In the genomic region with DNA sequence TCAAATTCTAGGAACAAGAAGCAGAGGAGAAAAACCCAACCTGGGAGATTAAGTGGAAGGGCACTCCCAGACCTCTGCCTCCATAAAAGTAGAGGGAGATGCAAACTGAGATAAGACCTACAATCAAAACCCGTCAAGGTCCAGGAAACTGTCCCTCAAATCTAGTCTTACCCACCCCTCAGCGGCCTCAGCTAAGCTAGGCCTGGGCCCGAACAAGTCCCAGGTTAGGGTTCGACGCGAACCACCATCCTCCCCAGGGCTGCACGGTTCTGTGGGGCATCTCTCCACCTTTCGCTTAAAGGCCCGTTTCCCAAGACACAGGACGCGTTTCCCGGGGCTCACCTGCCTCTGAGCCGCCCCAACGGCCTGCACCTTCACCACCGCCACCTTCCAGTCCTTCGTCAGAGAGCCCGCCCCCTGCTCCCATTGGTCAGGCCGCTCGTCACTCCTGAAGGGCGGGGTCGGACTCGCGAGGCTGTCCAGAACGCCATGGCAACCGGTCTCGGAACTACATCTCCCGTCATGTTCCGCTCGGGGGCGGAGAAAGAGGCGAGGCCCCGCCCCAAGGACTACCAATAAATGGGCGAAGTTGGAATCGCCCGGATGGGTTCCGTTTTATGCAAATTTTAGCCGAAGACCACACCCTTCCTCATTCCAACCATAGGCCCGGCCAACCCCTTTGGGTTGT, we compare ENCODE assay signal across 8 cellular contexts. TPM values are rescaled to one million over a fixed set of nuclear protein-coding genes. Genes with fewer than 3 reads are reported as not detected.
DNase-seq lines count a peak whose midpoint lies in the region; ATAC-seq and TF ChIP-seq lines count a peak whose summit lies in the region.

A gene (minus strand): TSS at position 403 of the 688 bp plus-strand sequence. CDS start 10,190 bp downstream, outside the sequence.

- H3K9me3 ChIP-seq in left lung, result no peaks in the 10 kb centered on the region

- H3K27ac ChIP-seq in C4-2B, result peak within 1 kb of the TSS; percentile 81
- H3K27ac ChIP-seq in left lung, result peak within 1 kb of the TSS; percentile 91

- intact Hi-C loops in left lung (cut with DNase I), result loop anchor here in 1 of 2 donors (10.0 kb wide), 1 partner anchor 263 kb away; no protein-coding TSS in a partner anchor

- H3K27me3 ChIP-seq in left lung, result peaks cover 0 to 11% of the 10 kb centered on the region in 2 donors

- TF ChIP-seq CTCF in C4-2B (conservative IDR thresholded peaks at IDR 0.05) (no peak), left lung (IDR thresholded peaks at IDR 0.05) (no peak)

- DNase-seq in NCI-H774 (lab: John Stamatoyannopoulos, UW) (peak; percentile 98), dermis blood vessel endothelial cell (peak; percentile 100), left lung (peak; percentile 100)
- DNase-seq in activated CD4-positive, alpha-beta T cell treated with anti-CD3 and anti-CD28 coated beads, Interleukin-2, amount 50 U/mL, for 4 hours, result peak; percentile 100
- peak; percentile 99 for DNase-seq in stimulated activated CD4-positive, alpha-beta T cell treated with anti-CD3 and anti-CD28 coated beads, Interleukin-2, amount 100 ng/mL, for 48 hours

- ATAC-seq in GM19395 (IDR thresholded peaks at IDR 0.05; ENCODE audit: unreplicated experiment) (peak; percentile 86), HG03565 (IDR thresholded peaks at IDR 0.05; ENCODE audit: unreplicated experiment) (peak; percentile 80), left lung (peak; percentile 89)

- no peaks in the 10 kb centered on the region for H3K36me3 ChIP-seq in left lung

- peaks cover 7 to 42% of the 10 kb centered on the region in 2 donors for H3K4me1 ChIP-seq in left lung

- H3K4me3 ChIP-seq in left lung, result peak within 1 kb of the TSS; percentile 82 to 97

RNA-seq across cellular contexts. Expression of the gene that starts here (rescaled TPM):
- total RNA-seq in dermis blood vessel endothelial cell (31.8 and 38.7 TPM in 2 replicates), left lung (10 to 100 TPM; 21.8 to 27.9 TPM)

Comparison
In these comparisons a context has a peak if more than half of its experiments do, and no peak if none do; other contexts are left out.
1. Peak in every context shown above with its lines: DNase-seq, ATAC-seq, H3K4me3 ChIP-seq and H3K27ac ChIP-seq.